ENCODE assay signal across 8 cellular contexts in the genomic region with DNA sequence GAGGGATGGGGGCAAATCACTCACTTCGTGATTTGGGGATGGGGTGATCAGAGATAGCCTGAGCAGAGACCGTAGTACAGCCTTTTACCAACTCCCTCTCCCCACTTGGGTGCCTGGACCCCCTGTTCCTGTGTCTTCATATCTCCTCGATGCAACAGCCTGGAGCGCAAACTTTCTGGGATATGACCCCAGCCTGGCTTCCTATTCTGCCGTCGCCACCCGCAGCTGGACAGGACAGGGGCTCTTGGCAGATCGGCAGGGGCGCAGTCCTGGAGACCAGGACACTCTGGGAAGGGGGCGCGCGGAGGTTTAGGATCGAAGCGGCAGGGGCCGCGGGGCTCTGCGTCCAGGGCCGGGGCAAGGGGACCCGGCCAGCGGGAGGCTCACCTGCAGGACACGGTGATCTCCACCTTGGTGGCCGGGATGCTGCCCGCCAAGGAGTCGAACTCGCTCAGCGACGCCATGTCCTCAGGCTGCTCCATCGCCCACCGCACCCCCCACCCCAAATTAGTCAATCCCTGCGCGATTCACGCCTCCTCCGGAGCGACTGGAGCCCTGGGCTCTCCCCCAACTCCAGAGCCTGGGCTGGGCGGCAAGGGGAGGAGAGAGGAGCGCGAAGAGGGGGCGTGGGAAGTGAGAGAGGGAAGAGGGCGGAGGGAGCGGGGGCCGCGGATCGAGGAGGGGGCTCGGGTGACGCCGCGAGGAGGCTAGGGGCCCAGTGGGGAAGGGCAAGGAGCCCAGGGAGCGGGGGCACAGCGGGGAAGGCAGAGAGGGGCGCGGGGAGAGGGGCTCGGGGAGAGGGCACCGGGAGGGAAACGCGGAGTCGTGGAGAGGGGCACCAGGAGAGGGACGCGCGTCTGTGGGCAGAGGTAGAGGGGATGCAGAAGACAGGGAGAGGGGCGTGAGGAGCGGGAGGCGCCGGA. TPM values are rescaled to one million over a fixed set of nuclear protein-coding genes. Genes with fewer than 3 reads are reported as not detected.
DNase-seq lines count a peak whose midpoint lies in the region; ATAC-seq and TF ChIP-seq lines count a peak whose summit lies in the region.

A gene (minus strand): TSS at position 549 of the 923 bp plus-strand sequence. CDS start 67 bp downstream, at position 482.

- no peaks in the 10 kb centered on the region for H3K36me3 Mint-ChIP-seq in stimulated activated naive CD8-positive, alpha-beta T cell treated with anti-CD3 and anti-CD28 coated beads, Interleukin-15, Interleukin-2, amounts not matched to agents 100 ng/mL and 50 ng/mL, for 24 hours (ENCODE audit: low read depth)

- intact Hi-C loops in right lobe of liver (cut with DNase I): no loop called here

- no peak for TF ChIP-seq EP300 in upper lobe of left lung (IDR thresholded peaks at IDR 0.05)

- no peak within 1 kb of the TSS for H3K27ac Mint-ChIP-seq in stimulated activated naive CD8-positive, alpha-beta T cell treated with anti-CD3 and anti-CD28 coated beads, Interleukin-15, Interleukin-2, amounts not matched to agents 100 ng/mL and 50 ng/mL, for 24 hours

- H3K9me3 ChIP-seq in right lobe of liver: no peaks in the 10 kb centered on the region
- no peaks in the 10 kb centered on the region for H3K9me3 ChIP-seq in upper lobe of left lung

- H3K4me1 Mint-ChIP-seq in stimulated activated naive CD8-positive, alpha-beta T cell treated with anti-CD3 and anti-CD28 coated beads, Interleukin-15, Interleukin-2, amounts not matched to agents 100 ng/mL and 50 ng/mL, for 24 hours (ENCODE audit: low read depth): peaks cover 11% of the 10 kb centered on the region

- peaks cover 33% of the 10 kb centered on the region for H3K27me3 Mint-ChIP-seq in stimulated activated naive CD8-positive, alpha-beta T cell treated with anti-CD3 and anti-CD28 coated beads, Interleukin-15, Interleukin-2, amounts not matched to agents 100 ng/mL and 50 ng/mL, for 24 hours

- H3K27me3 ChIP-seq in brain microvascular endothelial cell (replicated peaks) (peaks cover 19% of the 10 kb centered on the region), right lobe of liver (no peaks in the 10 kb centered on the region), upper lobe of left lung (peaks cover 0 to 19% (median 9%) of the 10 kb centered on the region in 4 donors)

- 7% methylated on average over 29 of the region's 63 CpGs for WGBS in right lobe of liver (ENCODE audit: insufficient coverage, low coverage, low lambda C conversion rate, missing lambda C conversion rate)
- 6 to 14% methylated on average over 24 to 29 of the region's 63 CpGs for WGBS in upper lobe of left lung, 2 donors

- in situ Hi-C loops in brain microvascular endothelial cell (cut with HindIII; ENCODE audit: low pct_ligation_motif_present, low sequenced_read_pairs): no loop called here

- no peak for ATAC-seq in stimulated activated naive CD8-positive, alpha-beta T cell treated with anti-CD3 and anti-CD28 coated beads, Interleukin-15, Interleukin-2, amounts not matched to agents 100 U/mL and 50 U/mL, for 24 hours
- ATAC-seq in right lobe of liver (peak in 2 of 4 donors; percentile 4 to 42), upper lobe of left lung (ENCODE audit: low FRiP score in 2 of 2) (peak in 1 of 2 donors; percentile 40), HG02610 (IDR thresholded peaks at IDR 0.05; ENCODE audit: unreplicated experiment) (no peak), HG02884 (IDR thresholded peaks at IDR 0.05; ENCODE audit: unreplicated experiment) (no peak)

- H3K4me1 ChIP-seq in right lobe of liver: peaks cover 0 to 10% (median 0%) of the 10 kb centered on the region in 4 donors
- H3K4me1 ChIP-seq in upper lobe of left lung: peaks cover 21 to 26% (median 25%) of the 10 kb centered on the region in 4 donors

- no peaks in the 10 kb centered on the region for H3K9me3 Mint-ChIP-seq in stimulated activated naive CD8-positive, alpha-beta T cell treated with anti-CD3 and anti-CD28 coated beads, Interleukin-15, Interleukin-2, amounts not matched to agents 100 ng/mL and 50 ng/mL, for 24 hours

- no peak within 1 kb of the TSS for H3K27ac ChIP-seq in brain microvascular endothelial cell
- H3K27ac ChIP-seq in right lobe of liver: no peak within 1 kb of the TSS
- no peak within 1 kb of the TSS for H3K27ac ChIP-seq in upper lobe of left lung

- H3K4me3 ChIP-seq in brain microvascular endothelial cell (ENCODE audit: low read depth, low read length) (peak within 1 kb of the TSS; percentile 49), right lobe of liver (peak within 1 kb of the TSS; percentile 16 to 46 (median 28)), upper lobe of left lung (peak within 1 kb of the TSS; percentile 18 to 58 (median 52))

- peak within 1 kb of the TSS; percentile 67 for H3K4me3 Mint-ChIP-seq in stimulated activated naive CD8-positive, alpha-beta T cell treated with anti-CD3 and anti-CD28 coated beads, Interleukin-15, Interleukin-2, amounts not matched to agents 100 ng/mL and 50 ng/mL, for 24 hours

- H3K36me3 ChIP-seq in brain microvascular endothelial cell (replicated peaks) (no peaks in the 10 kb centered on the region), right lobe of liver (no peaks in the 10 kb centered on the region), upper lobe of left lung (no peaks in the 10 kb centered on the region)

- TF ChIP-seq POLR2A in right lobe of liver (IDR thresholded peaks at IDR 0.05): no peak
- TF ChIP-seq POLR2A in upper lobe of left lung (IDR thresholded peaks at IDR 0.05): no peak

- no peak for DNase-seq in stimulated activated naive CD8-positive, alpha-beta T cell treated with anti-CD3 and anti-CD28 coated beads, Interleukin-15, Interleukin-2, amounts not matched to agents 100 U/mL and 50 U/mL, for 24 hours
- no peak for DNase-seq in brain microvascular endothelial cell
- no peak for DNase-seq in right lobe of liver
- DNase-seq in upper lobe of left lung: peak in 1 of 2 donors; percentile 81
- no peak for DNase-seq in hepatic stellate cell (ENCODE audit: low spot score)

- no peak for TF ChIP-seq CTCF in brain microvascular endothelial cell (IDR thresholded peaks at IDR 0.05; ENCODE audit: low read depth, low read length, missing control alignments)
- TF ChIP-seq CTCF in right lobe of liver (IDR thresholded peaks at IDR 0.05): no peak
- no peak for TF ChIP-seq CTCF in upper lobe of left lung (IDR thresholded peaks at IDR 0.05)

RNA-seq across cellular contexts. Expression of the gene that starts here (rescaled TPM):
- total RNA-seq in right lobe of liver (under 1 TPM; 0.12 to 0.84 (median 0.23) TPM), upper lobe of left lung (1 to 10 TPM in 4 of 6 donors, under 1 TPM in 2; 0.89 to 5.4 (median 2.5) TPM)
